11 cellular contexts compared by ENCODE assay signal in genomic region chr19:7355871-7356270, GRCh38.
"Had no signal": no experiment of that assay in that cellular context is flagged by ENCODE, and none has a peak within 500 bp of the region (broad histone marks: within the 10 kb centered on the region; RNA-seq: fewer than 3 reads in every experiment).

No MANE protein-coding gene starts in this region.

- H3K4me1 ChIP-seq: heart right ventricle, left ventricle myocardium inferior, neural progenitor cell had no signal

- DNase-seq: activated CD4-positive, alpha-beta T cell treated with anti-CD3 and anti-CD28 coated beads, Interleukin-2, amount 50 U/mL, for 4 hours; activated CD4-positive, CD25-positive, alpha-beta regulatory T cell treated with anti-CD3 and anti-CD28 coated beads, Interleukin-2, amount 50 U/mL, for 72 hours; activated T-cell treated with anti-CD3 and anti-CD28 coated beads, Interleukin-2, amount 50 U/mL, for 1 hour; heart right ventricle; left ventricle myocardium inferior; mesendoderm; stimulated activated naive CD8-positive, alpha-beta T cell treated with anti-CD3 and anti-CD28 coated beads, Interleukin-15, Interleukin-2, amounts not matched to agents 100 U/mL and 50 U/mL, for 24 hours had no signal

- H2AFZ ChIP-seq: neural progenitor cell had no signal

- H3K36me3 ChIP-seq: left ventricle myocardium inferior, neural progenitor cell, thoracic aorta, vagina had no signal

- H3K27ac ChIP-seq: heart right ventricle, left ventricle myocardium inferior, neural progenitor cell, thoracic aorta, vagina had no signal

- ATAC-seq: activated naive CD4-positive, alpha-beta T cell treated with anti-CD3 and anti-CD28 coated beads, Interleukin-2, amount 50 U/mL, for 72 hours; heart right ventricle; stimulated activated naive CD8-positive, alpha-beta T cell treated with anti-CD3 and anti-CD28 coated beads, Interleukin-15, Interleukin-2, amounts not matched to agents 100 U/mL and 50 U/mL, for 24 hours had no signal

- H3K9ac ChIP-seq: neural progenitor cell had no signal

- H3K4me3 ChIP-seq: heart right ventricle, left ventricle myocardium inferior, neural progenitor cell, thoracic aorta, vagina had no signal

- H3K9me3 ChIP-seq: vagina had no signal

- H3K4me2 ChIP-seq: neural progenitor cell had no signal

- H3K27me3 ChIP-seq: heart right ventricle, neural progenitor cell, vagina had no signal
